In the genomic region with DNA sequence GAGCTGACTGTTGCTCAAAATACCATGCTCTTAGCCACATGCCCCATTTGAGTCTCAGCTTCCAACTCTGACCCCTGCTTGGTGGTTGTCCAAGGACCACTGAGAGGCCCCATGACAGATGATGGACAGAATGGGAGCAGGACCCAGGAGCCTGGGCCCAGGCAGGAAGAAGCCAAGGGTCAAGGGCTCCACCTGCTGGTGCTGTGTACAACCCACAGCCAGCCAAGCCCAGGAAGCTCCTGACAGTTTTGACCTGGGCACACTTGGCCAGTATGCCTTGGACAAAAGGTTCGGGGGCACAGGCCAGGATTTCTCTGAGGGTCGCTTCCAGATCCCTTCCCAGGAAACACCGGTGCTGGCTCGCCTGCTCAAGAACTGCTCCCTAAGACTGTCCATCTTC, we compare ENCODE assay signal across 8 cellular contexts. TPM values are rescaled to one million over a fixed set of nuclear protein-coding genes. Genes with fewer than 3 reads are reported as not detected.
DNase-seq lines count a peak whose midpoint lies in the region; ATAC-seq and TF ChIP-seq lines count a peak whose summit lies in the region.
"Not testable (repeated sequence)": the region's sequence is repeated elsewhere in the genome, so short reads cannot be mapped to it uniquely, and the experiment has no call there.

No MANE protein-coding gene starts in this region.

- not testable (repeated sequence) for H3K4me3 ChIP-seq in epithelial cell of proximal tubule (ENCODE audit: low read depth, low read length); right lobe of liver; spleen; transverse colon

- TF ChIP-seq CTCF in GM12873 (IDR thresholded peaks at IDR 0.05; ENCODE audit: insufficient read depth, low read depth, low read length, missing control alignments), result peak; percentile 38
- TF ChIP-seq CTCF in epithelial cell of proximal tubule (conservative IDR thresholded peaks at IDR 0.05; ENCODE audit: low read depth, low read length), result peak; percentile 39
- peak in 3 of 4 donors; percentile 35 to 45 (median 39) for TF ChIP-seq CTCF in right lobe of liver (IDR thresholded peaks at IDR 0.05)
- TF ChIP-seq CTCF in spleen (IDR thresholded peaks at IDR 0.05 in 8 of 11, conservative IDR thresholded peaks at IDR 0.05 in 3 of 11), result peak in 6 of 11 experiments; percentile 17 to 51 (median 40)
- peak in 3 of 5 experiments; percentile 22 to 49 (median 39) for TF ChIP-seq CTCF in transverse colon (IDR thresholded peaks at IDR 0.05)

- DNase-seq in activated gamma-delta T cell treated with anti-CD3 and anti-CD28 coated beads, Interleukin-2, amount 50 U/mL, for 16 hours (ENCODE audit: low read depth), result peak; percentile 17
- not testable (repeated sequence) for DNase-seq in epithelial cell of proximal tubule (ENCODE audit: low read depth)
- DNase-seq in right lobe of liver, result peak; percentile 69 to 83 (median 80)
- DNase-seq in spleen, result peak; percentile 78
- DNase-seq in transverse colon, result peak; percentile 83

- peak; percentile 52 for ATAC-seq in HG02885 (IDR thresholded peaks at IDR 0.05; ENCODE audit: poor library complexity, unreplicated experiment)
- ATAC-seq in activated CD4-positive, CD25-positive, alpha-beta regulatory T cell treated with anti-CD3 and anti-CD28 coated beads, Interleukin-2, amount 50 U/mL, for 24 hours, result peak; percentile 71 to 79
- ATAC-seq in right lobe of liver, result peak; percentile 73 to 80 (median 78)

- intact Hi-C loops in right lobe of liver (cut with DNase I); spleen (cut with DNase I; ENCODE audit: low total_unique reads); transverse colon (cut with DNase I; ENCODE audit: low total_unique reads): not testable (repeated sequence)

- not testable (repeated sequence) for H3K27ac ChIP-seq in right lobe of liver, spleen, transverse colon

- TF ChIP-seq EP300 in transverse colon (IDR thresholded peaks at IDR 0.05; ENCODE audit: low read depth), result not testable (repeated sequence)

- not testable (repeated sequence) for TF ChIP-seq POLR2A in right lobe of liver (IDR thresholded peaks at IDR 0.05); spleen (IDR thresholded peaks at IDR 0.05); transverse colon (IDR thresholded peaks at IDR 0.05)

- H3K36me3 ChIP-seq in right lobe of liver, spleen, transverse colon: not testable (repeated sequence)

- not testable (repeated sequence) for H3K4me1 ChIP-seq in right lobe of liver, spleen, transverse colon

- in situ Hi-C loops in transverse colon (cut with MboI; ENCODE audit: low pct_ligation_motif_present in 1 of 4, low pct_unique_long_range_greater_than_20kb in 1 of 4, low sequenced_read_pairs in 3 of 4), result not testable (repeated sequence)

- H3K27me3 ChIP-seq in right lobe of liver; spleen (replicated peaks in 1 of 7); transverse colon: not testable (repeated sequence)

- not testable (repeated sequence) for H3K9me3 ChIP-seq in right lobe of liver, spleen, transverse colon

- WGBS in right lobe of liver (ENCODE audit: insufficient coverage, low coverage, low lambda C conversion rate, missing lambda C conversion rate), result no CpG with 5 or more reads among the region's 4 CpGs
- no CpG with 5 or more reads among the region's 4 CpGs for WGBS in spleen, 5 donors
- no CpG with 5 or more reads among the region's 4 CpGs for WGBS in transverse colon (ENCODE audit: low coverage in 1 of 2), 2 donors

RNA-seq across cellular contexts. Expression of gene GRAP, which starts 15.0 kb away (rescaled TPM):
- total RNA-seq in epithelial cell of proximal tubule (0.29 TPM in 1 of 2 replicates, not detected in the other), right lobe of liver (1 to 10 TPM; 2.6 to 6.1 (median 4.2) TPM), spleen (10 to 100 TPM; 36.2 to 67.2 (median 43.8) TPM), transverse colon (10 to 100 TPM in 1 of 4 donors, 1 to 10 TPM in 3; 1.6 to 20.2 (median 5.5) TPM)
- polyA plus RNA-seq in spleen, result 100 to 1,000 TPM in 2 of 3 donors, 10 to 100 TPM in 1; 77.0 to 114 (median 106) TPM

RNA-seq across cellular contexts. Expression of gene FAM83G, which starts 27.2 kb away (rescaled TPM):
- total RNA-seq in epithelial cell of proximal tubule (19.3 and 24.7 TPM in 2 replicates), right lobe of liver (10 to 100 TPM; 10.1 to 41.7 (median 21.5) TPM), spleen (1 to 10 TPM; 2.6 to 5.4 (median 4.8) TPM), transverse colon (10 to 100 TPM; 33.6 to 75.6 (median 39.4) TPM)
- 1 to 10 TPM; 1.3 to 3.9 (median 1.9) TPM for polyA plus RNA-seq in spleen
